1 cellular context compared by ENCODE assay signal in the genomic region with DNA sequence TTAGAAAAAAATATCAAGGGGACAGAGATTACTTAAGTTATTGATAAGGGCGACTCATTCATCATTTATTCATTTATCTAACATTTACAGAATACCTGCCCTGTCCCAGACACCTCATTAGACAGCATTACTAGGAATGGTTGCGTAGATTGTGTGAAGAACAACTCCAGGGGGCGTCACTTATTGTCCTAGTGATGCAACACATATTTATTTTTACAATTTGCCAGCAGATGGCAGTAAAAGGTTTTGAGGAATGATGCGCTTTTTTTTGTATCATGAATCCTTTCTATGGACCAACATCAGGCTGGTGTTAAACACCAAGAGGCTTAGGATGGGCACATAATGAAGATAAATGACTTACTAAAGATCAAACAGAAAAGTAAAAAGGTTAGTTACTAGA.
TF ChIP-seq lines count a peak whose summit lies in the region.

No MANE protein-coding gene starts in this region.

TF ChIP-seq in HCT116, 20 proteins besides CTCF, POLR2A, EP300 and RAD21 (continued from another document):
- TF ChIP-seq, protein P1, sequence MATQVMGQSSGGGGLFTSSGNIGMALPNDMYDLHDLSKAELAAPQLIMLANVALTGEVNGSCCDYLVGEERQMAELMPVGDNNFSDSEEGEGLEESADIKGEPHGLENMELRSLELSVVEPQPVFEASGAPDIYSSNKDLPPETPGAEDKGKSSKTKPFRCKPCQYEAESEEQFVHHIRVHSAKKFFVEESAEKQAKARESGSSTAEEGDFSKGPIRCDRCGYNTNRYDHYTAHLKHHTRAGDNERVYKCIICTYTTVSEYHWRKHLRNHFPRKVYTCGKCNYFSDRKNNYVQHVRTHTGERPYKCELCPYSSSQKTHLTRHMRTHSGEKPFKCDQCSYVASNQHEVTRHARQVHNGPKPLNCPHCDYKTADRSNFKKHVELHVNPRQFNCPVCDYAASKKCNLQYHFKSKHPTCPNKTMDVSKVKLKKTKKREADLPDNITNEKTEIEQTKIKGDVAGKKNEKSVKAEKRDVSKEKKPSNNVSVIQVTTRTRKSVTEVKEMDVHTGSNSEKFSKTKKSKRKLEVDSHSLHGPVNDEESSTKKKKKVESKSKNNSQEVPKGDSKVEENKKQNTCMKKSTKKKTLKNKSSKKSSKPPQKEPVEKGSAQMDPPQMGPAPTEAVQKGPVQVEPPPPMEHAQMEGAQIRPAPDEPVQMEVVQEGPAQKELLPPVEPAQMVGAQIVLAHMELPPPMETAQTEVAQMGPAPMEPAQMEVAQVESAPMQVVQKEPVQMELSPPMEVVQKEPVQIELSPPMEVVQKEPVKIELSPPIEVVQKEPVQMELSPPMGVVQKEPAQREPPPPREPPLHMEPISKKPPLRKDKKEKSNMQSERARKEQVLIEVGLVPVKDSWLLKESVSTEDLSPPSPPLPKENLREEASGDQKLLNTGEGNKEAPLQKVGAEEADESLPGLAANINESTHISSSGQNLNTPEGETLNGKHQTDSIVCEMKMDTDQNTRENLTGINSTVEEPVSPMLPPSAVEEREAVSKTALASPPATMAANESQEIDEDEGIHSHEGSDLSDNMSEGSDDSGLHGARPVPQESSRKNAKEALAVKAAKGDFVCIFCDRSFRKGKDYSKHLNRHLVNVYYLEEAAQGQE (IDR thresholded peaks at IDR 0.05; ENCODE audit: low read depth): no peak
- TF ChIP-seq, protein P2, sequence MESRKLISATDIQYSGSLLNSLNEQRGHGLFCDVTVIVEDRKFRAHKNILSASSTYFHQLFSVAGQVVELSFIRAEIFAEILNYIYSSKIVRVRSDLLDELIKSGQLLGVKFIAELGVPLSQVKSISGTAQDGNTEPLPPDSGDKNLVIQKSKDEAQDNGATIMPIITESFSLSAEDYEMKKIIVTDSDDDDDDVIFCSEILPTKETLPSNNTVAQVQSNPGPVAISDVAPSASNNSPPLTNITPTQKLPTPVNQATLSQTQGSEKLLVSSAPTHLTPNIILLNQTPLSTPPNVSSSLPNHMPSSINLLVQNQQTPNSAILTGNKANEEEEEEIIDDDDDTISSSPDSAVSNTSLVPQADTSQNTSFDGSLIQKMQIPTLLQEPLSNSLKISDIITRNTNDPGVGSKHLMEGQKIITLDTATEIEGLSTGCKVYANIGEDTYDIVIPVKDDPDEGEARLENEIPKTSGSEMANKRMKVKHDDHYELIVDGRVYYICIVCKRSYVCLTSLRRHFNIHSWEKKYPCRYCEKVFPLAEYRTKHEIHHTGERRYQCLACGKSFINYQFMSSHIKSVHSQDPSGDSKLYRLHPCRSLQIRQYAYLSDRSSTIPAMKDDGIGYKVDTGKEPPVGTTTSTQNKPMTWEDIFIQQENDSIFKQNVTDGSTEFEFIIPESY (IDR thresholded peaks at IDR 0.05; ENCODE audit: extremely low read depth, insufficient replicate concordance, low read length): no peak
- TF ChIP-seq SRF (IDR thresholded peaks at IDR 0.05; ENCODE audit: low read depth): no peak
- TF ChIP-seq, protein P3, sequence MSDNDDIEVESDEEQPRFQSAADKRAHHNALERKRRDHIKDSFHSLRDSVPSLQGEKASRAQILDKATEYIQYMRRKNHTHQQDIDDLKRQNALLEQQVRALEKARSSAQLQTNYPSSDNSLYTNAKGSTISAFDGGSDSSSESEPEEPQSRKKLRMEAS (IDR thresholded peaks at IDR 0.05): no peak
TF ChIP-seq in HCT116: peak in this region for 0.
